In the genomic region with DNA sequence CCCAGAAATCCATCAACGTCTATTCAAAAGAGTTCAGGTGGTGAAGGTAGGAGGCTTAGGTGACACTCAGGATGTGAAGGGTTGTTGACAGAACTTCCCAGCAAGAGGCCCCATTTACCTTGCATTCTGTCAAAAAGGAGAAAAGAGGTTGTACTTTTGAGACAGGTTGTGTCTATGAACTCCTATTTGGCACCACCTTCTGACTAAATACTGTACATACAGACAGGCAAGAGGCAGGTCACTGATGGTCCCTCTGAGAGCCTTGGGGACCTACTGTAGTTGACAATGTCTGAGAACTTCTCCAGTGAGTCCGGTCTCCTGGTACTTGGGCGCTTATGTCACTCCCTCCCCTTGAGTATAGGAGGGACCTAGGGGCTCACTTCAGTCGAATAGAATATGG, we compare ENCODE assay signal across 17 cellular contexts.
A peak's percentile ranks its signal among the peaks of the same experiment; 100 is the strongest.
DNase-seq lines count a peak whose midpoint lies in the region; ATAC-seq, FAIRE-seq and TF ChIP-seq lines count a peak whose summit lies in the region.
"Had no signal": no experiment of that assay in that cellular context is flagged by ENCODE, and none has a peak within 500 bp of the region (broad histone marks: within the 10 kb centered on the region; RNA-seq: fewer than 3 reads in every experiment).

No MANE protein-coding gene starts in this region.

- no peak for DNase-seq in SK-N-SH
- DNase-seq in HuH-7 (ENCODE audit: low spot score) = peak; percentile 12
- DNase-seq in RPMI7951 (ENCODE audit: low read depth) = peak; percentile 1
- DNase-seq in small intestine = peak; percentile 2
- no peak for DNase-seq in activated CD4-positive, alpha-beta T cell treated with anti-CD3 and anti-CD28 coated beads, Interleukin-2, amount 10 ng/mL, durations not matched to agents 7 days and 5 days
- DNase-seq: Calu3, KBM-7, left cardiac atrium, NCI-H1694, right cardiac atrium, Right ventricle myocardium superior, T-helper 17 cell had no signal

- no peak overlapping the region for H3K4me3 ChIP-seq in SK-N-SH (ENCODE audit: low read depth in 2 of 2, low read length in 1 of 2)
- no peak overlapping the region for H3K4me3 ChIP-seq in small intestine (ENCODE audit: low read depth in 1 of 2, low read length in 2 of 2)

- H3K9me3 ChIP-seq in SK-N-SH (no peaks in the 10 kb centered on the region), small intestine (ENCODE audit: control insufficient read depth, low read depth) (no peaks in the 10 kb centered on the region)

- POLR2A ChIA-PET in SK-N-SH (lab: Yijun Ruan, JAX) = no interaction called here
- POLR2A ChIA-PET in activated CD4-positive, alpha-beta T cell treated with anti-CD3 and anti-CD28 coated beads, Interleukin-2, amount 10 ng/mL, durations not matched to agents 7 days and 5 days (lab: Charles Lee) = no interaction called here

- ATAC-seq in SK-N-SH treated with all-trans-retinoic acid at 6 μM for 48 hours (no peak), HG03571 (IDR thresholded peaks at IDR 0.05; ENCODE audit: unreplicated experiment) (no peak), GM18868 (IDR thresholded peaks at IDR 0.05; ENCODE audit: unreplicated experiment) (no peak)
- ATAC-seq: activated CD4-positive, CD25-positive, alpha-beta regulatory T cell treated with anti-CD3 and anti-CD28 coated beads, Interleukin-2, amount 50 U/mL, for 24 hours; left cardiac atrium; right cardiac atrium; T-helper 17 cell had no signal

- no peak overlapping the region for H3K27ac ChIP-seq in SK-N-SH (ENCODE audit: low read depth in 2 of 2, low read length in 1 of 2)
- H3K27ac ChIP-seq in small intestine (ENCODE audit: low read depth in 1 of 2, low read length in 1 of 2) = no peak overlapping the region

- H3K79me2 ChIP-seq in SK-N-SH (ENCODE audit: insufficient read depth) = no peaks in the 10 kb centered on the region

- no peak overlapping the region for H2AFZ ChIP-seq in SK-N-SH (ENCODE audit: low read depth)

- H3K36me3 Mint-ChIP-seq in activated CD4-positive, alpha-beta T cell treated with anti-CD3 and anti-CD28 coated beads, Interleukin-2, amount 10 ng/mL, durations not matched to agents 7 days and 5 days (ENCODE audit: low read depth) = no peaks in the 10 kb centered on the region

- H3K4me2 ChIP-seq in SK-N-SH = no peak overlapping the region

- no peak for FAIRE-seq in small intestine (lab: Jason Lieb, UNC)
- FAIRE-seq: endometrium had no signal

- no peaks in the 10 kb centered on the region for H3F3A ChIP-seq in SK-N-SH (replicated peaks; ENCODE audit: insufficient read depth)

- H3K36me3 ChIP-seq in SK-N-SH (replicated peaks in 1 of 2; ENCODE audit: control insufficient read depth in 1 of 2, insufficient read depth in 2 of 2, low read length in 1 of 2) = no peaks in the 10 kb centered on the region
- H3K36me3 ChIP-seq in small intestine (ENCODE audit: control insufficient read depth in 2 of 2, insufficient read depth in 2 of 2, low read length in 2 of 2) = no peaks in the 10 kb centered on the region

- H3K27me3 ChIP-seq in SK-N-SH (ENCODE audit: insufficient read depth) (no peaks in the 10 kb centered on the region), small intestine (ENCODE audit: control insufficient read depth in 2 of 2, insufficient read depth in 2 of 2, low read length in 2 of 2) (no peaks in the 10 kb centered on the region)

- no peaks in the 10 kb centered on the region for H4K20me1 ChIP-seq in SK-N-SH (ENCODE audit: insufficient read depth)

- H3K4me1 Mint-ChIP-seq in activated CD4-positive, alpha-beta T cell treated with anti-CD3 and anti-CD28 coated beads, Interleukin-2, amount 10 ng/mL, durations not matched to agents 7 days and 5 days = no peaks in the 10 kb centered on the region
- H3K4me1 Mint-ChIP-seq: T-helper 17 cell had no signal

- no peak overlapping the region for H3K9ac ChIP-seq in SK-N-SH

- no peaks in the 10 kb centered on the region for H3K9me2 ChIP-seq in SK-N-SH

- H3K27me3 Mint-ChIP-seq in activated CD4-positive, alpha-beta T cell treated with anti-CD3 and anti-CD28 coated beads, Interleukin-2, amount 10 ng/mL, durations not matched to agents 7 days and 5 days = no peaks in the 10 kb centered on the region
- H3K27me3 Mint-ChIP-seq: T-helper 17 cell had no signal

- peak; percentile 57 for TF ChIP-seq RAD21 in SK-N-SH (IDR thresholded peaks at IDR 0.05; ENCODE audit: low read length)

- no peak for TF ChIP-seq EP300 in SK-N-SH (IDR thresholded peaks at IDR 0.05; ENCODE audit: borderline replicate concordance in 1 of 2, low read depth in 1 of 2, low read length in 1 of 2)

- no peaks in the 10 kb centered on the region for H3K4me1 ChIP-seq in SK-N-SH (ENCODE audit: control insufficient read depth in 1 of 2, insufficient read depth in 2 of 2, low read depth in 1 of 2, low read length in 1 of 2)
- H3K4me1 ChIP-seq in small intestine (ENCODE audit: control insufficient read depth in 2 of 2, insufficient read depth in 1 of 2, low read depth in 1 of 2, low read length in 1 of 2) = no peaks in the 10 kb centered on the region

- CTCF ChIA-PET in SK-N-SH (lab: Yijun Ruan, JAX) = interaction anchor here (1.2 kb wide), 2 partner anchors 9 to 18 kb away, joined by 3 read pairs; no protein-coding TSS in a partner anchor
- CTCF ChIA-PET in activated CD4-positive, alpha-beta T cell treated with anti-CD3 and anti-CD28 coated beads, Interleukin-2, amount 10 ng/mL, durations not matched to agents 7 days and 5 days (lab: Charles Lee) = no interaction called here

- no peak overlapping the region for H3K27ac Mint-ChIP-seq in activated CD4-positive, alpha-beta T cell treated with anti-CD3 and anti-CD28 coated beads, Interleukin-2, amount 10 ng/mL, durations not matched to agents 7 days and 5 days
- H3K27ac Mint-ChIP-seq: T-helper 17 cell had no signal

- no peaks in the 10 kb centered on the region for H3K9me3 Mint-ChIP-seq in activated CD4-positive, alpha-beta T cell treated with anti-CD3 and anti-CD28 coated beads, Interleukin-2, amount 10 ng/mL, durations not matched to agents 7 days and 5 days

- 7% methylated on average over 4 of the region's 4 CpGs for WGBS in SK-N-SH (ENCODE audit: low lambda C conversion rate)
- WGBS in small intestine, 3 donors = 57 to 78% (median 76%) methylated on average over 4 of the region's 4 CpGs

- no peak overlapping the region for H3K4me3 Mint-ChIP-seq in activated CD4-positive, alpha-beta T cell treated with anti-CD3 and anti-CD28 coated beads, Interleukin-2, amount 10 ng/mL, durations not matched to agents 7 days and 5 days
- H3K4me3 Mint-ChIP-seq: T-helper 17 cell had no signal

- no peak for TF ChIP-seq CTCF in SK-N-SH (IDR thresholded peaks at IDR 0.05)

TF ChIP-seq in SK-N-SH, 30 proteins besides CTCF, POLR2A, EP300 and RAD21:
- TF ChIP-seq GABPA (IDR thresholded peaks at IDR 0.05; ENCODE audit: low read depth) (no peak), SMC3 (IDR thresholded peaks at IDR 0.05; ENCODE audit: low read depth, low read length) (peak; percentile 21; the same call in 1 of the 2 replicates)

TF ChIP-seq in SK-N-SH treated with all-trans-retinoic acid at 6 μM for 48 hours, 23 proteins besides CTCF, POLR2A, EP300 and RAD21:
- no peak for TF ChIP-seq OSR1 (CRISPR knock-in tag; IDR thresholded peaks at IDR 0.05)
- no peak for TF ChIP-seq ZFP3 (CRISPR knock-in tag; IDR thresholded peaks at IDR 0.05)
- no peak for TF ChIP-seq TCF4 (CRISPR knock-in tag; IDR thresholded peaks at IDR 0.05; ENCODE audit: borderline replicate concordance)
- TF ChIP-seq ZNF8 (CRISPR knock-in tag; IDR thresholded peaks at IDR 0.05) = no peak
- no peak for TF ChIP-seq ZNF565 (CRISPR knock-in tag; conservative IDR thresholded peaks at IDR 0.05; ENCODE audit: low read depth)
- TF ChIP-seq, protein P1, sequence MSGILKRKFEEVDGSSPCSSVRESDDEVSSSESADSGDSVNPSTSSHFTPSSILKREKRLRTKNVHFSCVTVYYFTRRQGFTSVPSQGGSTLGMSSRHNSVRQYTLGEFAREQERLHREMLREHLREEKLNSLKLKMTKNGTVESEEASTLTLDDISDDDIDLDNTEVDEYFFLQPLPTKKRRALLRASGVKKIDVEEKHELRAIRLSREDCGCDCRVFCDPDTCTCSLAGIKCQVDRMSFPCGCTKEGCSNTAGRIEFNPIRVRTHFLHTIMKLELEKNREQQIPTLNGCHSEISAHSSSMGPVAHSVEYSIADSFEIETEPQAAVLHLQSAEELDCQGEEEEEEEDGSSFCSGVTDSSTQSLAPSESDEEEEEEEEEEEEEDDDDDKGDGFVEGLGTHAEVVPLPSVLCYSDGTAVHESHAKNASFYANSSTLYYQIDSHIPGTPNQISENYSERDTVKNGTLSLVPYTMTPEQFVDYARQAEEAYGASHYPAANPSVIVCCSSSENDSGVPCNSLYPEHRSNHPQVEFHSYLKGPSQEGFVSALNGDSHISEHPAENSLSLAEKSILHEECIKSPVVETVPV (CRISPR knock-in tag; IDR thresholded peaks at IDR 0.05) = no peak
- TF ChIP-seq ESRRG (CRISPR knock-in tag; IDR thresholded peaks at IDR 0.05) = no peak
- TF ChIP-seq, protein P2, sequence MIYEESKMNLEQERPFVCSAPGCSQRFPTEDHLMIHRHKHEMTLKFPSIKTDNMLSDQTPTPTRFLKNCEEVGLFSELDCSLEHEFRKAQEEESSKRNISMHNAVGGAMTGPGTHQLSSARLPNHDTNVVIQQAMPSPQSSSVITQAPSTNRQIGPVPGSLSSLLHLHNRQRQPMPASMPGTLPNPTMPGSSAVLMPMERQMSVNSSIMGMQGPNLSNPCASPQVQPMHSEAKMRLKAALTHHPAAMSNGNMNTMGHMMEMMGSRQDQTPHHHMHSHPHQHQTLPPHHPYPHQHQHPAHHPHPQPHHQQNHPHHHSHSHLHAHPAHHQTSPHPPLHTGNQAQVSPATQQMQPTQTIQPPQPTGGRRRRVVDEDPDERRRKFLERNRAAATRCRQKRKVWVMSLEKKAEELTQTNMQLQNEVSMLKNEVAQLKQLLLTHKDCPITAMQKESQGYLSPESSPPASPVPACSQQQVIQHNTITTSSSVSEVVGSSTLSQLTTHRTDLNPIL (CRISPR knock-in tag; IDR thresholded peaks at IDR 0.05; ENCODE audit: low read depth) = no peak
- no peak for TF ChIP-seq ZFP30 (CRISPR knock-in tag; IDR thresholded peaks at IDR 0.05)
- TF ChIP-seq SNAI2 (CRISPR knock-in tag; IDR thresholded peaks at IDR 0.05) = no peak
TF ChIP-seq in SK-N-SH treated with all-trans-retinoic acid at 6 μM for 48 hours: peak in this region for 0.

Comparison
In these comparisons a context has a peak if more than half of its experiments do, and no peak if none do; other contexts are left out.
1. DNase-seq: peak in HuH-7 (single experiment), RPMI7951 (single experiment) and small intestine (single experiment); none in SK-N-SH (single experiment) and activated CD4-positive, alpha-beta T cell treated with anti-CD3 and anti-CD28 coated beads, Interleukin-2, amount 10 ng/mL, durations not matched to agents 7 days and 5 days (single experiment).